Comparison of ENCODE assay signal across 18 cellular contexts in the genomic region with DNA sequence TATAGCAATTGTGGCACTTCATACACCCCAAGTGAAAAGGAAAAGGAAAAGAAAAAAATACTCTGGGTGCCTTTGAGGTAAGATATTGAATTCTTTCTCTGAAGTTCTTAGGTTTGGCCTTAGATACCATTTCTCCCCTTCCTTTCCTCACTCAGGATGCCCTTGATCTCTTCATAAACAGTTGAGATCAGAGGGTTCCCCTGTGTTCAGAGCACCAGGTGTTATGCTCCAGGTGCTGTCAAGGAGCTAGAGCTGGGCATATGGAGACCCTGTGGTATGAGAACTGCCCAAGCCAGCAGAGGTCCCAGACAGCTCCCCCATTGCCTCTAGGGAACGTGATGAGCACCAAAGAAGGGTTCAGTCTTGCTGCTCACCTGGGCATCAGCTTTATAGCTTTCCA. TPM values are rescaled to one million over a fixed set of nuclear protein-coding genes. Genes with fewer than 3 reads are reported as not detected.
"Had no signal": no experiment of that assay in that cellular context is flagged by ENCODE, and none has a peak within 500 bp of the region (broad histone marks: within the 10 kb centered on the region; RNA-seq: fewer than 3 reads in every experiment).

No MANE protein-coding gene starts in this region.

- H3K27me3 Mint-ChIP-seq: stimulated activated naive CD8-positive, alpha-beta T cell treated with anti-CD3 and anti-CD28 coated beads, Interleukin-15, Interleukin-2, amounts not matched to agents 100 ng/mL and 50 ng/mL, for 24 hours had no signal

- H3K27ac ChIP-seq: neural progenitor cell, ovary, upper lobe of right lung, VCaP had no signal

- H3K4me3 Mint-ChIP-seq: brain; endodermal cell; neural progenitor cell; stimulated activated naive CD8-positive, alpha-beta T cell treated with anti-CD3 and anti-CD28 coated beads, Interleukin-15, Interleukin-2, amounts not matched to agents 100 ng/mL and 50 ng/mL, for 24 hours had no signal

- ATAC-seq: upper lobe of right lung had no signal

- H3K36me3 Mint-ChIP-seq: brain, neural progenitor cell had no signal

- H3K4me1 ChIP-seq: upper lobe of right lung had no signal

- H3K9me3 ChIP-seq: ovary, upper lobe of right lung had no signal

- H3K27me3 ChIP-seq: neural progenitor cell, ovary, upper lobe of right lung had no signal

- H3K4me1 Mint-ChIP-seq: brain had no signal

- H3K36me3 ChIP-seq: neural progenitor cell, ovary, upper lobe of right lung had no signal

- H3K9me3 Mint-ChIP-seq: stimulated activated naive CD8-positive, alpha-beta T cell treated with anti-CD3 and anti-CD28 coated beads, Interleukin-15, Interleukin-2, amounts not matched to agents 100 ng/mL and 50 ng/mL, for 24 hours had no signal

- H3K4me3 ChIP-seq: neural progenitor cell, ovary, upper lobe of right lung had no signal

- H3K27ac Mint-ChIP-seq: brain, endodermal cell, neural progenitor cell had no signal

- DNase-seq: activated CD4-positive, alpha-beta T cell treated with anti-CD3 and anti-CD28 coated beads for 4 hours; activated effector memory CD4-positive, alpha-beta T cell treated with Interleukin-2 at 50 U/mL for 16 hours; amniotic stem cell; dermis blood vessel endothelial cell; endodermal cell; erythroblast; hippocampal formation; kidney glomerular epithelial cell; ovary; SIG-M5; stimulated activated CD4-positive, alpha-beta T cell treated with anti-CD3 and anti-CD28 coated beads, Interleukin-12 subunit alpha, Interleukin-12 subunit beta, amount 100 ng/mL, for 4 hours; upper lobe of right lung had no signal

RNA-seq across cellular contexts. Expression of a gene that starts 17.1 kb away (rescaled TPM):
- total RNA-seq: dermis blood vessel endothelial cell, endodermal cell, mesenteric fat pad, temporal lobe had no signal
